8 cellular contexts compared by ENCODE assay signal in the genomic region with DNA sequence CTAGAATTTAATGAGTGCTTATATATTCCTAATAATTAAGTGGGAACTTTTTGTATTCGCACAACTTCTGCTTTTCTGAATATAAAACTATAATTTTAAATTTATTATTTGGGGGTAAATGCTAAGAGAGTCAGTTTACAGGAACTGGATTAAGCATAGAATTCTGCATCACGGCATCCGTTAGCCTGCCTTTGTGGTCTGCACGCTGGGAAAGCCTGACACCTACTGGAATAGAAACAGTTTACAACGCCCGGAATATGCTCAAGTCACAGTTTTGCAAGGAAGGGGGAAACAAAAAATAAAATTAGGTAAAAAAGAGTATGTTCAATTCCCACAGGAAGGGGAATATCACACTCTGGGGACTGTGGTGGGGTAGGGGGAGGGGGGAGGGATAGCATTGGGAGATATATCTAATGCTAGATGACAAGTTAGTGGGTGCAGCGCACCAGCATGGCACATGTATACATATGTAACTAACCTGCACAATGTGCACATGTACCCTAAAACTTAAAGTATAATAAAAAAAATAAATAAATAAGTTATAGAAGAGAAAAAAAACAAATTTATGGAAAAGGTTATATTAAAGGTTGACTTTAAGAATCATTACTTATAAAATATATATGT. TPM values are rescaled to one million over a fixed set of nuclear protein-coding genes. Genes with fewer than 3 reads are reported as not detected.
DNase-seq lines count a peak whose midpoint lies in the region; ATAC-seq, FAIRE-seq and TF ChIP-seq lines count a peak whose summit lies in the region.
"Not testable (repeated sequence)": the region's sequence is repeated elsewhere in the genome, so short reads cannot be mapped to it uniquely, and the experiment has no call there.

No MANE protein-coding gene starts in this region.

- H3K27me3 ChIP-seq in Caco-2 (replicated peaks; ENCODE audit: control insufficient read depth, insufficient read depth, low read length); keratinocyte (ENCODE audit: control insufficient read depth, extremely low read depth, insufficient read depth, low read length): not testable (repeated sequence)

- not testable (repeated sequence) for H3K36me3 Mint-ChIP-seq in Caco-2 (ENCODE audit: insufficient read depth, unreplicated experiment); activated CD4-positive, alpha-beta T cell treated with anti-CD3 and anti-CD28 coated beads for 36 hours (ENCODE audit: low read depth)

- H4K20me1 ChIP-seq in keratinocyte (ENCODE audit: control insufficient read depth, extremely low read depth, insufficient read depth, low read length) = not testable (repeated sequence)

- H2AFZ ChIP-seq in keratinocyte (ENCODE audit: control insufficient read depth, low read length) = not testable (repeated sequence)

- H3K9me1 ChIP-seq in keratinocyte (ENCODE audit: control insufficient read depth, extremely low read depth, insufficient read depth, low read length) = not testable (repeated sequence)

- H3K4me1 Mint-ChIP-seq in Caco-2 (ENCODE audit: low read depth, unreplicated experiment); activated CD4-positive, alpha-beta T cell treated with anti-CD3 and anti-CD28 coated beads for 36 hours: not testable (repeated sequence)

- not testable (repeated sequence) for BruUV-seq in Caco-2 (replicated peaks; lab: Mats Ljungman, UMichigan)

- FAIRE-seq in keratinocyte (lab: Jason Lieb, UNC) = peak; percentile 79

- not testable (repeated sequence) for H3K4me3 Mint-ChIP-seq in Caco-2 (ENCODE audit: unreplicated experiment); activated CD4-positive, alpha-beta T cell treated with anti-CD3 and anti-CD28 coated beads for 36 hours

- not testable (repeated sequence) for H3K9me3 ChIP-seq in Caco-2; keratinocyte (ENCODE audit: control insufficient read depth, low read depth, low read length)

- POLR2A ChIA-PET in Caco-2 (lab: Charles Lee); activated CD4-positive, alpha-beta T cell treated with anti-CD3 and anti-CD28 coated beads for 36 hours (lab: Charles Lee): not testable (repeated sequence)

- H3K9ac ChIP-seq in keratinocyte (ENCODE audit: control insufficient read depth, extremely low read depth, insufficient read depth, low read length) = not testable (repeated sequence)

- peak; percentile 76 for ATAC-seq in GM21367 (IDR thresholded peaks at IDR 0.05; ENCODE audit: unreplicated experiment)
- ATAC-seq in HG03520 (IDR thresholded peaks at IDR 0.05; ENCODE audit: unreplicated experiment) = peak; percentile 80
- ATAC-seq in activated CD4-positive, alpha-beta T cell treated with anti-CD3 and anti-CD28 coated beads for 36 hours = peak; percentile 84

- dilution Hi-C loops in keratinocyte (cut with MboI; ENCODE audit: extremely low pct_ligation_motif_present, low sequenced_read_pairs) = not testable (repeated sequence)

- H3K4me1 ChIP-seq in Caco-2; keratinocyte (ENCODE audit: control insufficient read depth, extremely low read depth, insufficient read depth, low read length): not testable (repeated sequence)

- H3K4me3 ChIP-seq in Caco-2 (ENCODE audit: low read depth, low read length); keratinocyte (ENCODE audit: control insufficient read depth in 2 of 3, extremely low read depth in 1 of 3, insufficient read depth in 2 of 3, low read depth in 1 of 3, low read length in 3 of 3): not testable (repeated sequence)

- H3K27me3 Mint-ChIP-seq in Caco-2 (ENCODE audit: insufficient read depth, unreplicated experiment); activated CD4-positive, alpha-beta T cell treated with anti-CD3 and anti-CD28 coated beads for 36 hours: not testable (repeated sequence)

- DNase-seq in Caco-2 (peak; percentile 42 to 44), NCI-H524 (lab: John Stamatoyannopoulos, UW) (peak; percentile 7 to 46), cerebellum (ENCODE audit: low spot score) (peak; percentile 44)
- peak; percentile 75 for DNase-seq in activated CD4-positive, alpha-beta T cell treated with anti-CD3 and anti-CD28 coated beads for 36 hours
- DNase-seq in keratinocyte (ENCODE audit: low read depth, low spot score) = not testable (repeated sequence)
- peak; percentile 23 to 41 for DNase-seq in stimulated activated CD4-positive, alpha-beta T cell treated with anti-CD3 and anti-CD28 coated beads, Interleukin-1b, Interleukin-23, amount 100 ng/mL, for 4 hours (ENCODE audit: low read depth in 2 of 2)

- not testable (repeated sequence) for H3K27ac Mint-ChIP-seq in Caco-2 (ENCODE audit: unreplicated experiment); activated CD4-positive, alpha-beta T cell treated with anti-CD3 and anti-CD28 coated beads for 36 hours

- CTCF ChIA-PET in Caco-2 (lab: Charles Lee) = not testable (repeated sequence)
- CTCF ChIA-PET in activated CD4-positive, alpha-beta T cell treated with anti-CD3 and anti-CD28 coated beads for 36 hours (lab: Charles Lee) = interaction anchor here (1.0 to 1.5 kb wide), 2 partner anchors 10 to 20 kb away, joined by 3 to 5 read pairs; no protein-coding TSS in a partner anchor

- not testable (repeated sequence) for H3K9me3 Mint-ChIP-seq in Caco-2 (ENCODE audit: unreplicated experiment); activated CD4-positive, alpha-beta T cell treated with anti-CD3 and anti-CD28 coated beads for 36 hours (ENCODE audit: low read depth)

- not testable (repeated sequence) for H3K79me2 ChIP-seq in keratinocyte (ENCODE audit: control insufficient read depth, insufficient read depth, low read length)

- intact Hi-C loops in Caco-2 (cut with micrococcal nuclease; ENCODE audit: unreplicated experiment) = loop anchor here (1.0 to 2.0 kb wide), 5 partner anchors 244 to 675 kb away; no protein-coding TSS in a partner anchor
- intact Hi-C loops in activated CD4-positive, alpha-beta T cell treated with anti-CD3 and anti-CD28 coated beads for 36 hours (cut with DNase I, micrococcal nuclease) = loop anchor here (1.0 to 10.0 kb wide), 12 partner anchors 65 to 743 kb away; a partner anchor contains a TSS

- H3K27ac ChIP-seq in keratinocyte (ENCODE audit: control insufficient read depth, insufficient read depth, low read length) = not testable (repeated sequence)

- H3K4me2 ChIP-seq in keratinocyte (ENCODE audit: control insufficient read depth, extremely low read depth, insufficient read depth, low read depth, low read length) = not testable (repeated sequence)

- TF ChIP-seq CTCF in Caco-2 (IDR thresholded peaks at IDR 0.05; ENCODE audit: insufficient read depth in 1 of 2, low read depth in 1 of 2, low read length in 1 of 2, severe bottlenecking in 1 of 2, unreplicated experiment in 1 of 2) (peak; percentile 68 to 70), keratinocyte (optimal IDR thresholded peaks at IDR 0.05 in 1 of 3, IDR thresholded peaks at IDR 0.05 in 1 of 3, conservative IDR thresholded peaks at IDR 0.05 in 1 of 3; ENCODE audit: extremely low read depth in 1 of 3, insufficient read depth in 2 of 3, low read length in 3 of 3) (peak; percentile 62 to 85 (median 76))

- H3K36me3 ChIP-seq in Caco-2 (ENCODE audit: control insufficient read depth, insufficient read depth, low read length); keratinocyte (ENCODE audit: control insufficient read depth in 2 of 2, extremely low read depth in 1 of 2, insufficient read depth in 2 of 2, low read length in 2 of 2): not testable (repeated sequence)

RNA-seq across cellular contexts. Expression of a gene that starts 7.3 kb away (rescaled TPM):
- total RNA-seq in Caco-2 (2022) = not detected in 2 replicates
- under 1 TPM; 0.04 to 0.11 TPM for total RNA-seq in activated CD4-positive, alpha-beta T cell treated with anti-CD3 and anti-CD28 coated beads for 36 hours
- 6.2 TPM for total RNA-seq in cerebellum
- polyA plus RNA-seq in keratinocyte = not detected in 3 replicates
- polyA plus RNA-seq in keratinocyte (2011; ENCODE audit: low read depth) = 0.85 TPM
- polyA plus RNA-seq in keratinocyte (2011; cell fraction: cytosol; rRNA removed) = not detected in 2 replicates
- not detected in 2 replicates for polyA plus RNA-seq in keratinocyte (2011; cell fraction: nucleus; rRNA removed)
- 0.11 TPM in 1 of 2 replicates, not detected in the other for polyA plus RNA-seq in keratinocyte (2012; ENCODE audit: low replicate concordance)
- polyA minus RNA-seq in keratinocyte = not detected in 3 replicates
- polyA minus RNA-seq in keratinocyte (2011; cell fraction: cytosol; rRNA and poly(A)+ RNA removed) = not detected
- not detected in 2 replicates for polyA minus RNA-seq in keratinocyte (2011; cell fraction: nucleus; rRNA and poly(A)+ RNA removed)
